In the genomic region with DNA sequence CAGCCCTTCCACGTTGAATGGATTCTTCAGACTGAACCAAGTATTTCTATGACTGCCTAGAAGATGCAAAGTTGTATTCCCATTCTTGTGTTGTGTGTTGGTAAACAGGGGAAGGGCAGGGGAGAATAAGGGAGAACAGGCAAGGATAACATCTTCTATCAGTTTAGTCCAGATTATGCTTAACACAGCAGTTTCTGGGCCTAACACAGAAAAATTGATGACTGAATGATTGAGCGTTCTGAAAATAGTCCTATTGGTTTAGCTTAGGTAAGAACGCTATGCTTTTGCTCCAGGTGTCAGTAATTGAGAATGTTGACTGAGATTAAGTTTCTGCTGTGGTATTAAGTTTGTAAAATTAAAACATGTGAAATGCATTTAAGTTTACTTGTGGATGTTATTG, we compare ENCODE assay signal across 2 cellular contexts.
TF ChIP-seq lines count a peak whose summit lies in the region.

No MANE protein-coding gene starts in this region.

TF ChIP-seq in A549, 52 proteins besides CTCF, POLR2A, EP300 and RAD21:
- TF ChIP-seq JUNB (IDR thresholded peaks at IDR 0.05) (no peak), MAFK (IDR thresholded peaks at IDR 0.05; ENCODE audit: partially characterized antibody) (peak; percentile 89), USF2 (IDR thresholded peaks at IDR 0.05) (no peak)
- TF ChIP-seq, protein P1, sequence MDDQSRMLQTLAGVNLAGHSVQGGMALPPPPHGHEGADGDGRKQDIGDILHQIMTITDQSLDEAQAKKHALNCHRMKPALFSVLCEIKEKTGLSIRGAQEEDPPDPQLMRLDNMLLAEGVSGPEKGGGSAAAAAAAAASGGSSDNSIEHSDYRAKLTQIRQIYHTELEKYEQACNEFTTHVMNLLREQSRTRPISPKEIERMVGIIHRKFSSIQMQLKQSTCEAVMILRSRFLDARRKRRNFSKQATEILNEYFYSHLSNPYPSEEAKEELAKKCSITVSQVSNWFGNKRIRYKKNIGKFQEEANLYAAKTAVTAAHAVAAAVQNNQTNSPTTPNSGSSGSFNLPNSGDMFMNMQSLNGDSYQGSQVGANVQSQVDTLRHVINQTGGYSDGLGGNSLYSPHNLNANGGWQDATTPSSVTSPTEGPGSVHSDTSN (IDR thresholded peaks at IDR 0.05), result no peak

TF ChIP-seq in IMR-90, 13 proteins besides CTCF, POLR2A, EP300 and RAD21:
- TF ChIP-seq FOS (IDR thresholded peaks at IDR 0.05; ENCODE audit: low read depth, low read length), result no peak
- peak; percentile 75 for TF ChIP-seq MAFK (IDR thresholded peaks at IDR 0.05; ENCODE audit: low read depth, low read length)
